21 cellular contexts compared by ENCODE assay signal in the genomic region with DNA sequence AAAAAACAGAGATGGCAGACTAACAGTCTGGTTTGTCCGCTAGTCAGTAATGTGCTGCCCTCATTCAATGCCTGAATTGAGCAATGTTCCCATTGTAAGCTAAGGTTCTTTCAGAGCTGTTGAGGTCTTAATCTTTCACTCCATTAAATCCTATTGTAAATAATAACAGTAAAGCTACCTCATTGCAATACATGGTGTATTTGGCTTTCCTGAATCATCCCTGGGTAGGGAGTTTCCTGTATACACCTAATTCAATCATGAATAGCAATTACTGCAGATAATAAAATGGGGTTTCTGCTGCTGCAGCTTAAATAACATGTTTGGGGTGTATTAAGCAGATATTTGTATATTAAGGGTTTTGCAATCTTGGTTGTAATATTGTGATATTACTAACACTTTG.
DNase-seq lines count a peak whose midpoint lies in the region; ATAC-seq, FAIRE-seq and TF ChIP-seq lines count a peak whose summit lies in the region.
"Had no signal": no experiment of that assay in that cellular context is flagged by ENCODE, and none has a peak within 500 bp of the region (broad histone marks: within the 10 kb centered on the region; RNA-seq: fewer than 3 reads in every experiment).

No MANE protein-coding gene starts in this region.

- no peak overlapping the region for H2AFZ ChIP-seq in mesenchymal stem cell (ENCODE audit: low read depth, low read length)

- no peak for TF ChIP-seq CTCF in bronchial epithelial cell (IDR thresholded peaks at IDR 0.05; ENCODE audit: insufficient read depth, low read length, severe bottlenecking)
- no peak for TF ChIP-seq CTCF in upper lobe of left lung (IDR thresholded peaks at IDR 0.05)
- TF ChIP-seq CTCF in kidney (IDR thresholded peaks at IDR 0.05; ENCODE audit: borderline replicate concordance, extremely low read depth, insufficient read depth): no peak

- TF ChIP-seq POLR2A in upper lobe of left lung (IDR thresholded peaks at IDR 0.05): no peak

- no peak overlapping the region for H3K4ac ChIP-seq in mesenchymal stem cell (ENCODE audit: low read depth in 1 of 2, low read length in 2 of 2)

- H2BK5ac ChIP-seq in mesenchymal stem cell (ENCODE audit: low read depth, low read length, poor library complexity, severe bottlenecking): no peak overlapping the region

- no peak overlapping the region for H2AK5ac ChIP-seq in mesenchymal stem cell (ENCODE audit: low read length, severe bottlenecking)

- FAIRE-seq in bronchial epithelial cell (lab: Jason Lieb, UNC) (no peak), kidney (lab: Jason Lieb, UNC) (no peak)
- FAIRE-seq: HepG2 had no signal

- no peak overlapping the region for H3K4me2 ChIP-seq in mesenchymal stem cell (ENCODE audit: low read length, poor library complexity, severe bottlenecking)

- H3K4me3 ChIP-seq in bronchial epithelial cell (ENCODE audit: low read depth, low read length) (no peak overlapping the region), mesenchymal stem cell (ENCODE audit: insufficient read depth in 1 of 2, low read depth in 1 of 2, low read length in 2 of 2) (no peak overlapping the region), upper lobe of left lung (no peak overlapping the region), kidney (ENCODE audit: low read length in 2 of 2) (no peak overlapping the region)

- H2BK12ac ChIP-seq in mesenchymal stem cell (ENCODE audit: low read length in 2 of 2): no peak overlapping the region

- H3K23ac ChIP-seq in mesenchymal stem cell (ENCODE audit: low read length in 2 of 2): no peak overlapping the region

- no peak overlapping the region for H4K8ac ChIP-seq in mesenchymal stem cell (ENCODE audit: low read length)

- H4K91ac ChIP-seq in mesenchymal stem cell (ENCODE audit: low read length): no peak overlapping the region

- H3K4me1 ChIP-seq in mesenchymal stem cell (ENCODE audit: control insufficient read depth, insufficient read depth, low read depth, low read length) (peaks cover 1% of the 10 kb centered on the region), upper lobe of left lung (no peaks in the 10 kb centered on the region), kidney (ENCODE audit: control insufficient read depth in 1 of 2, insufficient read depth in 1 of 2, low read depth in 1 of 2, low read length in 2 of 2) (no peaks in the 10 kb centered on the region)

- H3K27ac ChIP-seq in mesenchymal stem cell (ENCODE audit: low read length, poor library complexity, severe bottlenecking): no peak overlapping the region
- H3K27ac ChIP-seq in upper lobe of left lung: no peak overlapping the region
- no peak overlapping the region for H3K27ac ChIP-seq in kidney (ENCODE audit: low read depth in 2 of 2, low read length in 2 of 2)

- ATAC-seq in upper lobe of left lung (ENCODE audit: low FRiP score in 2 of 2) (no peak), GM18907 (IDR thresholded peaks at IDR 0.05; ENCODE audit: unreplicated experiment) (no peak)
- ATAC-seq: HCT116, HepG2 had no signal

- H3K36me3 ChIP-seq in bronchial epithelial cell (ENCODE audit: control insufficient read depth, insufficient read depth, low read length): no peaks in the 10 kb centered on the region
- no peaks in the 10 kb centered on the region for H3K36me3 ChIP-seq in mesenchymal stem cell (ENCODE audit: control insufficient read depth in 1 of 2, insufficient read depth in 2 of 2, low read depth in 1 of 2, low read length in 2 of 2)
- no peaks in the 10 kb centered on the region for H3K36me3 ChIP-seq in upper lobe of left lung
- H3K36me3 ChIP-seq in kidney (ENCODE audit: control insufficient read depth in 1 of 2, insufficient read depth in 2 of 2, low read length in 2 of 2): no peaks in the 10 kb centered on the region
- H3K36me3 ChIP-seq: BE2C had no signal

- intact Hi-C loops in kidney (cut with DNase I): no loop called here

- TF ChIP-seq EP300 in upper lobe of left lung (IDR thresholded peaks at IDR 0.05): no peak

- no peaks in the 10 kb centered on the region for H3K79me1 ChIP-seq in mesenchymal stem cell (replicated peaks; ENCODE audit: low read length, poor library complexity, severe bottlenecking)

- peak; percentile 23 for DNase-seq in DMS53 treated with DMSO at 0.1 percent for 48 hours (lab: John Stamatoyannopoulos, UW; ENCODE audit: unreplicated experiment)
- peak; percentile 36 for DNase-seq in bronchial epithelial cell (ENCODE audit: low read depth)
- peak; percentile 6 for DNase-seq in mesenchymal stem cell
- DNase-seq in hepatic stellate cell (ENCODE audit: low spot score): no peak
- DNase-seq in upper lobe of left lung: no peak
- DNase-seq in kidney: no peak
- DNase-seq: ACHN; BE2C; C1 segment of cervical spinal cord; CD4-positive, CD25-positive, alpha-beta regulatory T cell; CD8-positive, alpha-beta memory T cell; COR-L47; DMS 273 treated with DMSO at 0.1 percent for 48 hours; DMS79; GDM1; GOT3; H7; HFFc6 had no signal

- no peaks in the 10 kb centered on the region for H3K27me3 ChIP-seq in bronchial epithelial cell (ENCODE audit: control insufficient read depth, insufficient read depth, low read length)
- no peaks in the 10 kb centered on the region for H3K27me3 ChIP-seq in mesenchymal stem cell (ENCODE audit: control insufficient read depth in 1 of 2, insufficient read depth in 1 of 2, low read length in 2 of 2)
- H3K27me3 ChIP-seq in upper lobe of left lung: no peaks in the 10 kb centered on the region
- H3K27me3 ChIP-seq: BE2C had no signal

- no peak overlapping the region for H3K18ac ChIP-seq in mesenchymal stem cell (ENCODE audit: low read depth in 1 of 2, low read length in 2 of 2)

- H3K9ac ChIP-seq in mesenchymal stem cell (ENCODE audit: low read length): no peak overlapping the region
- H3K9ac ChIP-seq in kidney (ENCODE audit: low read length in 2 of 2): no peak overlapping the region

- H2BK120ac ChIP-seq in mesenchymal stem cell (ENCODE audit: low read depth, low read length): no peak overlapping the region

- WGBS in mesenchymal stem cell: 100% methylated on average over 1 of the region's 1 CpG
- 96 to 100% methylated on average over 1 of the region's 1 CpG for WGBS in upper lobe of left lung, 2 donors

- H3K9me3 ChIP-seq in mesenchymal stem cell (ENCODE audit: control insufficient read depth, low read length) (no peaks in the 10 kb centered on the region), upper lobe of left lung (no peaks in the 10 kb centered on the region), kidney (ENCODE audit: control insufficient read depth in 1 of 2, low read length in 2 of 2) (no peaks in the 10 kb centered on the region)
- H3K9me3 ChIP-seq: BE2C had no signal

- H3K14ac ChIP-seq in mesenchymal stem cell (ENCODE audit: low read length in 2 of 2): no peak overlapping the region

- no peak overlapping the region for H2BK15ac ChIP-seq in mesenchymal stem cell (ENCODE audit: low read depth, poor library complexity, severe bottlenecking)

Comparison
In these comparisons a context has a peak if more than half of its experiments do, and no peak if none do; other contexts are left out.
1. DNase-seq: peak in DMS53 treated with DMSO at 0.1 percent for 48 hours (single experiment), bronchial epithelial cell (single experiment) and mesenchymal stem cell (single experiment); none in hepatic stellate cell (single experiment), upper lobe of left lung (0 of 2) and kidney (single experiment).